Comparison of ENCODE assay signal across 11 cellular contexts in genomic region chr20:23695068-23695395, GRCh38. TPM values are rescaled to one million over a fixed set of nuclear protein-coding genes. Genes with fewer than 3 reads are reported as not detected.
DNase-seq lines count a peak whose midpoint lies in the region; TF ChIP-seq lines count a peak whose summit lies in the region.
"Not testable (repeated sequence)": the region's sequence is repeated elsewhere in the genome, so short reads cannot be mapped to it uniquely, and the experiment has no call there.
"Had no signal": no experiment of that assay in that cellular context is flagged by ENCODE, and none has a peak within 500 bp of the region (broad histone marks: within the 10 kb centered on the region; RNA-seq: fewer than 3 reads in every experiment).

No MANE protein-coding gene starts in this region.

- peaks cover 31% of the 10 kb centered on the region for H3K4me1 Mint-ChIP-seq in progenitor cell of endocrine pancreas (ENCODE audit: low read depth)

- peak overlapping the region; percentile 15 for H3K4me3 Mint-ChIP-seq in progenitor cell of endocrine pancreas (ENCODE audit: low read depth)

- peak overlapping the region; percentile 18 for H3K27ac Mint-ChIP-seq in progenitor cell of endocrine pancreas

- H3K27me3 ChIP-seq in HUES48 (ENCODE audit: control insufficient read depth, insufficient read depth, low read length); adipocyte (replicated peaks; ENCODE audit: control insufficient read depth, insufficient read depth, low read length): not testable (repeated sequence)

- not testable (repeated sequence) for H3K4me3 ChIP-seq in HUES48 (ENCODE audit: low read depth, low read length); adipocyte (ENCODE audit: low read length)

- not testable (repeated sequence) for H3K9me3 Mint-ChIP-seq in progenitor cell of endocrine pancreas (ENCODE audit: low read depth)

- H3K36me3 ChIP-seq in HUES48 (ENCODE audit: control insufficient read depth, insufficient read depth, low read length); adipocyte (ENCODE audit: control insufficient read depth, insufficient read depth, low read length, severe bottlenecking): not testable (repeated sequence)

- H3K9ac ChIP-seq in HUES48 (ENCODE audit: low read depth, low read length); adipocyte (ENCODE audit: low read length): not testable (repeated sequence)

- not testable (repeated sequence) for TF ChIP-seq CTCF in progenitor cell of endocrine pancreas (IDR thresholded peaks at IDR 0.05; ENCODE audit: unreplicated experiment)

- H3K9me3 ChIP-seq in HUES48 (ENCODE audit: control insufficient read depth, insufficient read depth, low read length); adipocyte (ENCODE audit: control insufficient read depth, low read length): not testable (repeated sequence)

- peak; percentile 74 for DNase-seq in DMS53 (lab: John Stamatoyannopoulos, UW)
- peak; percentile 43 for DNase-seq in NCI-H2029 treated with DMSO at 0.1 percent for 48 hours (lab: John Stamatoyannopoulos, UW)
- DNase-seq in NCI-H69 (lab: John Stamatoyannopoulos, UW): peak; percentile 24
- peak; percentile 8 for DNase-seq in adipocyte (ENCODE audit: low read depth)
- DNase-seq in iris pigment epithelial cell (ENCODE audit: low read depth): peak; percentile 58
- DNase-seq in progenitor cell of endocrine pancreas (ENCODE audit: low spot score, unreplicated experiment): not testable (repeated sequence)

- H3K4me1 ChIP-seq in HUES48 (ENCODE audit: control insufficient read depth, insufficient read depth, low read length): not testable (repeated sequence)
- peaks cover 22% of the 10 kb centered on the region for H3K4me1 ChIP-seq in adipocyte (ENCODE audit: control insufficient read depth, insufficient read depth, low read length)

- H3K27ac ChIP-seq in HUES48 (ENCODE audit: low read depth, low read length): peak overlapping the region; percentile 71

- H3K36me3 Mint-ChIP-seq in progenitor cell of endocrine pancreas (ENCODE audit: insufficient read depth): not testable (repeated sequence)

- peaks cover 49% of the 10 kb centered on the region for H3K27me3 Mint-ChIP-seq in progenitor cell of endocrine pancreas

RNA-seq across cellular contexts. Expression of gene CST4, which starts 6.2 kb away (rescaled TPM):
- not detected in 2 replicates for total RNA-seq in progenitor cell of endocrine pancreas
- total RNA-seq: B cell, HT1080, Right ventricle myocardium superior, RPMI7951 had no signal

RNA-seq across cellular contexts. Expression of gene CST1, which starts 55.7 kb away (rescaled TPM):
- 1.5 and 1.6 TPM in 2 replicates for total RNA-seq in progenitor cell of endocrine pancreas
- total RNA-seq: B cell, HT1080, Right ventricle myocardium superior had no signal

RNA-seq across cellular contexts. Expression of gene CST3, which starts 57.3 kb away (rescaled TPM):
- total RNA-seq in progenitor cell of endocrine pancreas: 247 and 257 TPM in 2 replicates
